ENCODE assay signal across 17 cellular contexts in the genomic region with DNA sequence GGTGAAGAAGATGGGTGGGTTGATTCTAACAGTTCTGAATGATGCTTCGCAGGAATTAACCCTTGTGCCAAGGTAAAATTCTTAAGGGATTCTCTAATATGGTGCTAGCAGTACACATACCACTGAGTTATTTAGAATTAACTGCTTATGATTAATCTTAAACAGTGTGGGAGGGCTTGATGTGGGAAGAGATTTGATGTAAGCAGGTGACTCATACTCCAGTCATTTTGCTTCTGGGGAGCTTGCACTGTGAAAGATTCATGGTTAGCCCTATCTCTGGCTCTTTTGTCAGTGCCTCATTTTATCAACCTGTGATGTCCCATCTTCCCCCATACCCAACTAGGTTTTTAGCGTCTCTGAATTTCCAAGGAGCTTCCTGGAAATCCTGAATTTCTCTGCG.
DNase-seq lines count a peak whose midpoint lies in the region; ATAC-seq and TF ChIP-seq lines count a peak whose summit lies in the region.
"Had no signal": no experiment of that assay in that cellular context is flagged by ENCODE, and none has a peak within 500 bp of the region (broad histone marks: within the 10 kb centered on the region; RNA-seq: fewer than 3 reads in every experiment).

No MANE protein-coding gene starts in this region.

- H3K9me3 ChIP-seq in RWPE2 (ENCODE audit: severe bottlenecking): no peaks in the 10 kb centered on the region
- H3K9me3 ChIP-seq: BLaER1, heart right ventricle, neutrophil had no signal

- H3K4me3 ChIP-seq in RWPE2 (ENCODE audit: severe bottlenecking): no peak overlapping the region
- no peak overlapping the region for H3K4me3 ChIP-seq in fibroblast of the aortic adventitia (ENCODE audit: low read depth, low read length)
- H3K4me3 ChIP-seq: BLaER1, dorsolateral prefrontal cortex, heart right ventricle, lung had no signal

- peak overlapping the region; percentile 66 for H3K27ac ChIP-seq in RWPE2 (ENCODE audit: poor library complexity, severe bottlenecking)
- H3K27ac ChIP-seq: BLaER1, heart right ventricle, neutrophil had no signal

- no peak overlapping the region for H3K27ac Mint-ChIP-seq in Calu3 (ENCODE audit: unreplicated experiment)
- H3K27ac Mint-ChIP-seq: activated CD4-positive, alpha-beta T cell treated with anti-CD3 and anti-CD28 coated beads, Interleukin-2, amount 10 ng/mL, durations not matched to agents 7 days and 5 days; activated naive CD8-positive, alpha-beta T cell had no signal

- ATAC-seq in RWPE2 (ENCODE audit: low read depth): peak; percentile 95
- no peak for ATAC-seq in left lobe of liver
- ATAC-seq: heart right ventricle had no signal

- peaks cover 21% of the 10 kb centered on the region for H3K27me3 Mint-ChIP-seq in Calu3 (ENCODE audit: unreplicated experiment)

- peaks cover 11% of the 10 kb centered on the region for H3K27me3 ChIP-seq in RWPE2 (ENCODE audit: insufficient read depth, poor library complexity, severe bottlenecking)
- H3K27me3 ChIP-seq: BLaER1, dorsolateral prefrontal cortex, neutrophil had no signal

- no peaks in the 10 kb centered on the region for H3K4me1 Mint-ChIP-seq in Calu3 (ENCODE audit: low read depth, unreplicated experiment)

- CTCF ChIA-PET in Calu3 (lab: Charles Lee): interaction anchor here (0.7 kb wide), 1 partner anchor 79 kb away, joined by 3 read pairs; no protein-coding TSS in a partner anchor

- H3K9me3 Mint-ChIP-seq in Calu3 (ENCODE audit: low read depth, unreplicated experiment): peaks cover 2% of the 10 kb centered on the region

- intact Hi-C loops in Calu3 (cut with micrococcal nuclease; ENCODE audit: unreplicated experiment): no loop called here

- no TSS peak for BruUV-seq in Calu3 (replicated peaks; lab: Mats Ljungman, UMichigan)

- no peaks in the 10 kb centered on the region for H3K36me3 ChIP-seq in RWPE2 (ENCODE audit: low read depth)
- H3K36me3 ChIP-seq: BLaER1, heart right ventricle, neutrophil had no signal

- no peaks in the 10 kb centered on the region for H3K36me3 Mint-ChIP-seq in Calu3 (ENCODE audit: insufficient read depth, unreplicated experiment)
- H3K36me3 Mint-ChIP-seq: activated naive CD8-positive, alpha-beta T cell had no signal

- DNase-seq in A172 (ENCODE audit: low spot score): peak; percentile 65
- DNase-seq in GM03348 (ENCODE audit: low spot score): peak; percentile 32
- no peak for DNase-seq in RWPE2 (ENCODE audit: low spot score)
- DNase-seq in fibroblast of the aortic adventitia (ENCODE audit: low read depth): peak; percentile 18
- DNase-seq in Calu3: no peak
- DNase-seq in GM10266 (ENCODE audit: extremely low spot score): no peak
- DNase-seq in SKM-1 treated with dmso at 0.1 percent for 144 hours (lab: John Stamatoyannopoulos, UW; ENCODE audit: unreplicated experiment): no peak
- no peak for DNase-seq in left lobe of liver (ENCODE audit: low spot score)
- DNase-seq: activated CD4-positive, alpha-beta T cell treated with anti-CD3 and anti-CD28 coated beads, Interleukin-2, amount 10 ng/mL, durations not matched to agents 7 days and 5 days; dorsolateral prefrontal cortex; heart right ventricle; NCI-H1436; NCI-H82 had no signal

- H3K4me1 ChIP-seq in RWPE2 (ENCODE audit: insufficient read depth, poor library complexity, severe bottlenecking): peaks cover 21% of the 10 kb centered on the region
- H3K4me1 ChIP-seq: heart right ventricle had no signal

- no peak overlapping the region for H3K4me3 Mint-ChIP-seq in Calu3 (ENCODE audit: low read depth, unreplicated experiment)
- H3K4me3 Mint-ChIP-seq: activated CD4-positive, alpha-beta T cell treated with anti-CD3 and anti-CD28 coated beads, Interleukin-2, amount 10 ng/mL, durations not matched to agents 7 days and 5 days; activated naive CD8-positive, alpha-beta T cell had no signal

- TF ChIP-seq CTCF in RWPE2 (IDR thresholded peaks at IDR 0.05; ENCODE audit: poor library complexity, severe bottlenecking): no peak
- no peak for TF ChIP-seq CTCF in fibroblast of the aortic adventitia (IDR thresholded peaks at IDR 0.05; ENCODE audit: insufficient read depth, low read length)
- TF ChIP-seq CTCF in Calu3 (IDR thresholded peaks at IDR 0.05; ENCODE audit: unreplicated experiment): no peak
- no peak for TF ChIP-seq CTCF in GM10266 (IDR thresholded peaks at IDR 0.05; ENCODE audit: control insufficient read depth, insufficient read depth, low read depth, missing control alignments)

Comparison
In these comparisons a context has a peak if more than half of its experiments do, and no peak if none do; other contexts are left out.
1. DNase-seq: peak in A172 (single experiment), GM03348 (single experiment) and fibroblast of the aortic adventitia (single experiment); none in RWPE2 (single experiment), Calu3 (single experiment), GM10266 (single experiment), SKM-1 treated with dmso at 0.1 percent for 144 hours (single experiment) and left lobe of liver (single experiment).